ENCODE assay signal across 8 cellular contexts in the genomic region with DNA sequence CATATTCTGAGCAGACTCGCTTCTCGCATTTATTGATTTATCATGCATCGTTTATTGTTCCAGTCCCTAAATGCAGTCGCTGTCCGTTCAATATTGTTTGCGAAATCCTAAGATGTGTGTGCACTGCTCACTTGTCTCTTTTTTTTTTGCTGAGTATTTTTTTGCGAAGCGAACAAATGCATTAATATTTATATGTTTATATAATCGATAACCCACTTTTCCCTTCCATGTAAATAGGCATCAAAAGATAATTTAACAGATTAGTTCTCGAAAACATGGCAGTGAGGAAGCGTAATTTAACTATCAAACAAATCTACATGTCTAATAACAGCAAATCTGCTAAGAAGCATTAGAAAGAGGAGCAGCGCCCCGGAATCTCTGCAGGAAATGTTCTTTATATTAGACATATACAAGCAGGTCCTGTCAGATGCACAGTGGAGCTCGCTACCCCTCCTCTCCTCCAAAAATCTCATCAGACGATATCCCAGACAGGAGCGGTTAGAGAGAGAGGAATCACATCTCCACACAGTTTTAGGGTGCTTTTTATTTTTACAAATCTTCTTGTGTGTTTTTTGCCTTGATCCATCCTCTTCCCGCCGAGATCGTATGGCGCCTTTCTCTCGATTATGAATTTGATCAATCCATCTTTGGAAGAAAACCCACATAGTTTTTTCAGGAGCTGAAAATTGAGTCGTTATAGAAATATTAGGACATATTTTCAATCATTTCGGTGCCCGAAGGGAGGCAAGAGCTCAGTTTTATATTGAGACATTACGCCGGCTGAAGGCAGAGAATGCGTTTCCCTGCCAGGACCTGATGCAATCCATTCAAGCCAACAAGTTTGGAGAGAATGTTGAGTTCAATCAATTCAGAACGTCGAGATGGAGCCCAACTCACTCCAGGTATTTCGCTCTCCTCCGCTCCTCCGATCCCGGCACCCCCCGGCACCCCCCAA. TPM values are rescaled to one million over a fixed set of nuclear protein-coding genes. Genes with fewer than 3 reads are reported as not detected.
DNase-seq lines count a peak whose midpoint lies in the region; ATAC-seq, FAIRE-seq and TF ChIP-seq lines count a peak whose summit lies in the region.

A gene with protein sequence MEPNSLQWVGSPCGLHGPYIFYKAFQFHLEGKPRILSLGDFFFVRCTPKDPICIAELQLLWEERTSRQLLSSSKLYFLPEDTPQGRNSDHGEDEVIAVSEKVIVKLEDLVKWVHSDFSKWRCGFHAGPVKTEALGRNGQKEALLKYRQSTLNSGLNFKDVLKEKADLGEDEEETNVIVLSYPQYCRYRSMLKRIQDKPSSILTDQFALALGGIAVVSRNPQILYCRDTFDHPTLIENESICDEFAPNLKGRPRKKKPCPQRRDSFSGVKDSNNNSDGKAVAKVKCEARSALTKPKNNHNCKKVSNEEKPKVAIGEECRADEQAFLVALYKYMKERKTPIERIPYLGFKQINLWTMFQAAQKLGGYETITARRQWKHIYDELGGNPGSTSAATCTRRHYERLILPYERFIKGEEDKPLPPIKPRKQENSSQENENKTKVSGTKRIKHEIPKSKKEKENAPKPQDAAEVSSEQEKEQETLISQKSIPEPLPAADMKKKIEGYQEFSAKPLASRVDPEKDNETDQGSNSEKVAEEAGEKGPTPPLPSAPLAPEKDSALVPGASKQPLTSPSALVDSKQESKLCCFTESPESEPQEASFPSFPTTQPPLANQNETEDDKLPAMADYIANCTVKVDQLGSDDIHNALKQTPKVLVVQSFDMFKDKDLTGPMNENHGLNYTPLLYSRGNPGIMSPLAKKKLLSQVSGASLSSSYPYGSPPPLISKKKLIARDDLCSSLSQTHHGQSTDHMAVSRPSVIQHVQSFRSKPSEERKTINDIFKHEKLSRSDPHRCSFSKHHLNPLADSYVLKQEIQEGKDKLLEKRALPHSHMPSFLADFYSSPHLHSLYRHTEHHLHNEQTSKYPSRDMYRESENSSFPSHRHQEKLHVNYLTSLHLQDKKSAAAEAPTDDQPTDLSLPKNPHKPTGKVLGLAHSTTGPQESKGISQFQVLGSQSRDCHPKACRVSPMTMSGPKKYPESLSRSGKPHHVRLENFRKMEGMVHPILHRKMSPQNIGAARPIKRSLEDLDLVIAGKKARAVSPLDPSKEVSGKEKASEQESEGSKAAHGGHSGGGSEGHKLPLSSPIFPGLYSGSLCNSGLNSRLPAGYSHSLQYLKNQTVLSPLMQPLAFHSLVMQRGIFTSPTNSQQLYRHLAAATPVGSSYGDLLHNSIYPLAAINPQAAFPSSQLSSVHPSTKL (plus strand): TSS at position 871 of the 955 bp plus-strand sequence. CDS start 11 bp downstream, at position 882.

- H3K27me3 ChIP-seq in astrocyte (ENCODE audit: insufficient read depth, low read length) (no peaks in the 10 kb centered on the region), left ventricle myocardium inferior (ENCODE audit: low read depth) (no peaks in the 10 kb centered on the region), ovary (no peaks in the 10 kb centered on the region)

- peak within 1 kb of the TSS; percentile 98 for H3K4me2 ChIP-seq in astrocyte (ENCODE audit: low read length)

- peak within 1 kb of the TSS; percentile 91 for H3K4me3 ChIP-seq in astrocyte (ENCODE audit: insufficient read depth, low read depth, low read length)
- peak within 1 kb of the TSS; percentile 82 for H3K4me3 ChIP-seq in left ventricle myocardium inferior
- peak within 1 kb of the TSS; percentile 45 for H3K4me3 ChIP-seq in ovary

- 0 to 1% (median 1%) methylated on average over 34 of the region's 34 CpGs for WGBS in ovary, 3 donors

- H3K4me3 Mint-ChIP-seq in astrocyte (ENCODE audit: unreplicated experiment), result peak within 1 kb of the TSS; percentile 95

- peaks cover 42% of the 10 kb centered on the region for H3K79me2 ChIP-seq in astrocyte (ENCODE audit: insufficient read depth, low read length)

- H3K4me1 Mint-ChIP-seq in astrocyte (ENCODE audit: low read depth, unreplicated experiment), result peaks cover 29% of the 10 kb centered on the region

- H3K36me3 ChIP-seq in astrocyte (ENCODE audit: insufficient read depth, low read length), result no peaks in the 10 kb centered on the region
- no peaks in the 10 kb centered on the region for H3K36me3 ChIP-seq in left ventricle myocardium inferior
- H3K36me3 ChIP-seq in ovary, result no peaks in the 10 kb centered on the region

- DNase-seq in DMS153 (lab: John Stamatoyannopoulos, UW) (peak; percentile 18), SK-N-DZ (ENCODE audit: low spot score) (peak; percentile 69), astrocyte (ENCODE audit: low read depth) (peak; percentile 68), left ventricle myocardium inferior (no peak), ovary (peak in 4 of 5 donors; percentile 24 to 49 (median 38))

- intact Hi-C loops in left ventricle myocardium inferior (cut with micrococcal nuclease), result no loop called here
- intact Hi-C loops in ovary (cut with DNase I), result loop anchor here in 2 of 4 donors (5.0 to 10.0 kb wide), 4 partner anchors 94 to 344 kb away; no protein-coding TSS in a partner anchor

- H2AFZ ChIP-seq in astrocyte (ENCODE audit: low read depth, low read length), result peak within 1 kb of the TSS; percentile 96

- FAIRE-seq in astrocyte (lab: Jason Lieb, UNC), result peak; percentile 63

- no peaks in the 10 kb centered on the region for H3K36me3 Mint-ChIP-seq in astrocyte (ENCODE audit: low read depth, unreplicated experiment)

- no peak for TF ChIP-seq RAD21 in Ishikawa (IDR thresholded peaks at IDR 0.05; ENCODE audit: low read depth)

- H3K27ac Mint-ChIP-seq in astrocyte (ENCODE audit: unreplicated experiment), result peak within 1 kb of the TSS; percentile 100

- no peaks in the 10 kb centered on the region for H3K9me3 Mint-ChIP-seq in astrocyte (ENCODE audit: unreplicated experiment)

- ATAC-seq in HG03135 (IDR thresholded peaks at IDR 0.05; ENCODE audit: unreplicated experiment) (no peak), HG03045 (IDR thresholded peaks at IDR 0.05; ENCODE audit: unreplicated experiment) (no peak)

- H3K27ac ChIP-seq in astrocyte (ENCODE audit: low read depth, low read length) (peak within 1 kb of the TSS; percentile 97), left ventricle myocardium inferior (replicated peaks) (peak within 1 kb of the TSS; percentile 96), ovary (peak within 1 kb of the TSS; percentile 59 to 79)

- no peak for TF ChIP-seq POLR2A in ovary (IDR thresholded peaks at IDR 0.05)

- no peaks in the 10 kb centered on the region for H3K27me3 Mint-ChIP-seq in astrocyte (ENCODE audit: low read depth, unreplicated experiment)

- TF ChIP-seq EP300 in Ishikawa (IDR thresholded peaks at IDR 0.05; ENCODE audit: borderline replicate concordance) (no peak), ovary (IDR thresholded peaks at IDR 0.05) (no peak)

- H3K4me1 ChIP-seq in astrocyte (ENCODE audit: insufficient read depth, low read length) (peaks cover 45% of the 10 kb centered on the region), left ventricle myocardium inferior (peaks cover 73% of the 10 kb centered on the region), ovary (ENCODE audit: insufficient read depth) (peaks cover 9% of the 10 kb centered on the region)

- H4K20me1 ChIP-seq in astrocyte (ENCODE audit: insufficient read depth, low read length), result peaks cover 13% of the 10 kb centered on the region

- no peak for TF ChIP-seq CTCF in astrocyte (IDR thresholded peaks at IDR 0.05; ENCODE audit: insufficient read depth, low read depth, low read length)
- TF ChIP-seq CTCF in left ventricle myocardium inferior (IDR thresholded peaks at IDR 0.05; ENCODE audit: borderline replicate concordance), result no peak
- TF ChIP-seq CTCF in ovary (IDR thresholded peaks at IDR 0.05), result no peak

- peak within 1 kb of the TSS; percentile 95 for H3K9ac ChIP-seq in astrocyte (ENCODE audit: low read length)

- H3K9me3 ChIP-seq in astrocyte (ENCODE audit: insufficient read depth, low read depth, low read length) (no peaks in the 10 kb centered on the region), left ventricle myocardium inferior (replicated peaks) (no peaks in the 10 kb centered on the region), ovary (no peaks in the 10 kb centered on the region)

TF ChIP-seq in Ishikawa, 13 proteins besides CTCF, POLR2A, EP300 and RAD21:
- TF ChIP-seq CEBPB (IDR thresholded peaks at IDR 0.05) (peak; percentile 54; the same call in 1 of the 2 replicates), TAF1 (IDR thresholded peaks at IDR 0.05; ENCODE audit: low read depth) (no peak), CREB1 (IDR thresholded peaks at IDR 0.05; ENCODE audit: low read depth) (no peak), TEAD4 (IDR thresholded peaks at IDR 0.05) (peak; percentile 30; the same call in 1 of the 2 replicates)
- TF ChIP-seq, protein P1, sequence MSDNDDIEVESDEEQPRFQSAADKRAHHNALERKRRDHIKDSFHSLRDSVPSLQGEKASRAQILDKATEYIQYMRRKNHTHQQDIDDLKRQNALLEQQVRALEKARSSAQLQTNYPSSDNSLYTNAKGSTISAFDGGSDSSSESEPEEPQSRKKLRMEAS (IDR thresholded peaks at IDR 0.05), result no peak
- TF ChIP-seq, protein P2, sequence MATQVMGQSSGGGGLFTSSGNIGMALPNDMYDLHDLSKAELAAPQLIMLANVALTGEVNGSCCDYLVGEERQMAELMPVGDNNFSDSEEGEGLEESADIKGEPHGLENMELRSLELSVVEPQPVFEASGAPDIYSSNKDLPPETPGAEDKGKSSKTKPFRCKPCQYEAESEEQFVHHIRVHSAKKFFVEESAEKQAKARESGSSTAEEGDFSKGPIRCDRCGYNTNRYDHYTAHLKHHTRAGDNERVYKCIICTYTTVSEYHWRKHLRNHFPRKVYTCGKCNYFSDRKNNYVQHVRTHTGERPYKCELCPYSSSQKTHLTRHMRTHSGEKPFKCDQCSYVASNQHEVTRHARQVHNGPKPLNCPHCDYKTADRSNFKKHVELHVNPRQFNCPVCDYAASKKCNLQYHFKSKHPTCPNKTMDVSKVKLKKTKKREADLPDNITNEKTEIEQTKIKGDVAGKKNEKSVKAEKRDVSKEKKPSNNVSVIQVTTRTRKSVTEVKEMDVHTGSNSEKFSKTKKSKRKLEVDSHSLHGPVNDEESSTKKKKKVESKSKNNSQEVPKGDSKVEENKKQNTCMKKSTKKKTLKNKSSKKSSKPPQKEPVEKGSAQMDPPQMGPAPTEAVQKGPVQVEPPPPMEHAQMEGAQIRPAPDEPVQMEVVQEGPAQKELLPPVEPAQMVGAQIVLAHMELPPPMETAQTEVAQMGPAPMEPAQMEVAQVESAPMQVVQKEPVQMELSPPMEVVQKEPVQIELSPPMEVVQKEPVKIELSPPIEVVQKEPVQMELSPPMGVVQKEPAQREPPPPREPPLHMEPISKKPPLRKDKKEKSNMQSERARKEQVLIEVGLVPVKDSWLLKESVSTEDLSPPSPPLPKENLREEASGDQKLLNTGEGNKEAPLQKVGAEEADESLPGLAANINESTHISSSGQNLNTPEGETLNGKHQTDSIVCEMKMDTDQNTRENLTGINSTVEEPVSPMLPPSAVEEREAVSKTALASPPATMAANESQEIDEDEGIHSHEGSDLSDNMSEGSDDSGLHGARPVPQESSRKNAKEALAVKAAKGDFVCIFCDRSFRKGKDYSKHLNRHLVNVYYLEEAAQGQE (IDR thresholded peaks at IDR 0.05; ENCODE audit: low read depth), result no peak

RNA-seq across cellular contexts. Expression of the gene that starts here (rescaled TPM):
- 0.42 and 0.48 TPM in 2 replicates for polyA plus RNA-seq in SK-N-DZ (2014; cell fraction: cytosol; rRNA removed)
- 0.17 and 0.44 TPM in 2 replicates for polyA plus RNA-seq in SK-N-DZ (2014; cell fraction: nucleus; rRNA removed)
- total RNA-seq in astrocyte (64.6 and 66.0 TPM in 2 replicates), left ventricle myocardium inferior (13.7 TPM), ovary (10 to 100 TPM; 20.1 to 61.8 (median 38.6) TPM)
- polyA plus RNA-seq in ovary, result 10 to 100 TPM; 18.3 to 24.0 TPM
